ENCODE assay signal across 17 cellular contexts in the genomic region with DNA sequence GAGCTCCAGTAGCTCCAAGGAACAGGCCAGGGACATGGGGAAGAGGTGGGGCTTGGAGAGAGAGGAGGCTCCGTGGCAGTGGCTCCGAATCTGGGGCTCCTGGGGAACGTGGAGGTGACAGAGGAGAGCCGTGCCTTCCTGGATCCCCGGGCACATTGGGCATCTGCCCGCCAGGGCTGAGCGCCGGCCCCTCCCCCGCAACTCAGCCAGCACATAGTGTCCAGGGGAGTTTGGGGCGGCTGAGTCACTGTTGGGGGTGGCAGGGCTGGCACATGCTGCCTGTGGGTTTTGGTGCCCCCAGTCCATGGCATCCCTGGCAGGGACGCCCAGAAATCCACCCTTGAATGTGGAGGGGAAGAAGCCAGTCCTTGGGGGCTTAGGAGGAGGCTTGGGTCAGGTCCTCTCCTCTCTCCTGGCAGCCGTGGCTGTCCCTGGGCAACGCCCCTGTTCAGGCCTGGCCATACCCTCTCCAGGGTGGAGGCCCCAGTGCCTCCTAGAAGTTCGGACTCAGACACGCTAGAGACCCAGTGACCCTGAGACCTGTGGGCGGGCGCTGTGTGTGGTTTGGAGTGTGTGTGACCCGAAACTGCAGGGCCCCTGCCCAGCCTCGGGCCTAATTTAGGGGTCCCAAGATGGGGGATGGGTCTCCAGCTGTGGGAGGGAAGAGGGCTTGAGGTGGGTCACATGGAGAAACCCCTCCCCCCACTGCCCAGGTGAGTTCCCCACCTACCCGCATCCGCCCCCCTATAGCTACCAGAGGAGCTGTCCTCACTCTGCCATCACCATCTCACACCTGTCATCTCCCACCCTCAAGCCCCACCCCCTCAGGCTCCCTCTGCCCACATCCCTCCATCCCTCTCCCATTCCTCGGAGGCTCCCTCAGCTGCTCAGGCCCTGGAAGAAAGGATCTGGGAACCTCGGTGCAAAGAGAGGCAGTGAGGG. TPM values are rescaled to one million over a fixed set of nuclear protein-coding genes. Genes with fewer than 3 reads are reported as not detected.
DNase-seq lines count a peak whose midpoint lies in the region; ATAC-seq and TF ChIP-seq lines count a peak whose summit lies in the region.
"Had no signal": no experiment of that assay in that cellular context is flagged by ENCODE, and none has a peak within 500 bp of the region (broad histone marks: within the 10 kb centered on the region; RNA-seq: fewer than 3 reads in every experiment).

No MANE protein-coding gene starts in this region.

- TF ChIP-seq POLR2A in vagina (IDR thresholded peaks at IDR 0.05), result no peak

- DNase-seq in Right ventricle myocardium inferior (ENCODE audit: missing footprints) (peak; percentile 76), cardiac septum (ENCODE audit: low spot score) (no peak), fibroblast of gingiva (ENCODE audit: low read depth) (peak; percentile 26), vagina (ENCODE audit: extremely low spot score in 2 of 2) (no peak), NOMO-1 treated with DMSO at 0.1 percent for 48 hours (lab: John Stamatoyannopoulos, UW; ENCODE audit: unreplicated experiment) (no peak), cerebellar cortex (ENCODE audit: low spot score) (no peak), DMS 273 (lab: John Stamatoyannopoulos, UW; ENCODE audit: unreplicated experiment) (no peak)
- DNase-seq: activated CD8-positive, alpha-beta memory T cell treated with anti-CD3 and anti-CD28 coated beads, Interleukin-2, amount 50 U/mL, for 48 hours; activated naive CD8-positive, alpha-beta T cell treated with anti-CD3 and anti-CD28 coated beads, Interleukin-2, amount 10 ng/mL, durations not matched to agents 7 days and 5 days; Calu3; Kasumi-1; NCI-H2081 had no signal

- intact Hi-C loops in Right ventricle myocardium inferior (cut with DNase I) (no loop called here), cardiac septum (cut with DNase I) (loop anchor here (5.0 kb wide), 1 partner anchor 131 kb away; no protein-coding TSS in a partner anchor), vagina (cut with DNase I) (no loop called here)

- TF ChIP-seq CTCF in parathyroid adenoma (IDR thresholded peaks at IDR 0.05) (no peak), vagina (IDR thresholded peaks at IDR 0.05) (no peak)

- H3K9ac ChIP-seq in parathyroid adenoma, result no peak overlapping the region
- H3K9ac ChIP-seq: SK-N-SH had no signal

- no peaks in the 10 kb centered on the region for H3K9me3 ChIP-seq in parathyroid adenoma (ENCODE audit: control insufficient read depth, low read length)
- H3K9me3 ChIP-seq in vagina, result no peaks in the 10 kb centered on the region
- H3K9me3 ChIP-seq: SK-N-SH had no signal

- no peak overlapping the region for H2AFZ ChIP-seq in parathyroid adenoma

- H3K27me3 ChIP-seq in parathyroid adenoma (ENCODE audit: control insufficient read depth, insufficient read depth, low read length) (no peaks in the 10 kb centered on the region), vagina (no peaks in the 10 kb centered on the region)

- H3K36me3 ChIP-seq in parathyroid adenoma (ENCODE audit: control insufficient read depth, insufficient read depth, low read length), result no peaks in the 10 kb centered on the region
- H3K36me3 ChIP-seq in vagina, result no peaks in the 10 kb centered on the region

- H3K27ac ChIP-seq in parathyroid adenoma (peak overlapping the region; percentile 99), vagina (peak overlapping the region; percentile 94)
- H3K27ac ChIP-seq: VCaP had no signal

- no peak for ATAC-seq in Right ventricle myocardium inferior

- H3K4me3 ChIP-seq in parathyroid adenoma (ENCODE audit: low read depth, low read length) (no peak overlapping the region), vagina (peak overlapping the region; percentile 27 to 39)

- H3K4me1 ChIP-seq in parathyroid adenoma, result peaks cover 45% of the 10 kb centered on the region
- H3K4me1 ChIP-seq in vagina, result peaks cover 66% of the 10 kb centered on the region

- no peaks in the 10 kb centered on the region for H3K79me2 ChIP-seq in parathyroid adenoma

- peak overlapping the region; percentile 30 for H3K4me2 ChIP-seq in parathyroid adenoma (ENCODE audit: low read length)
- H3K4me2 ChIP-seq: SK-N-SH had no signal

RNA-seq across cellular contexts. Expression of a gene that starts 1.6 kb away (rescaled TPM):
- total RNA-seq in Right ventricle myocardium inferior (4,074 TPM), cardiac septum (3,889 TPM), vagina (19.4 TPM)
- total RNA-seq: activated naive CD8-positive, alpha-beta T cell treated with anti-CD3 and anti-CD28 coated beads, Interleukin-2, amount 10 ng/mL, durations not matched to agents 7 days and 5 days; Calu3; temporal lobe had no signal

RNA-seq across cellular contexts. Expression of a gene that starts 5.6 kb away (rescaled TPM):
- total RNA-seq in Right ventricle myocardium inferior, result 0.19 TPM
- total RNA-seq in cardiac septum, result 1.2 TPM
- total RNA-seq in vagina, result 0.25 TPM
- total RNA-seq: activated naive CD8-positive, alpha-beta T cell treated with anti-CD3 and anti-CD28 coated beads, Interleukin-2, amount 10 ng/mL, durations not matched to agents 7 days and 5 days; Calu3; temporal lobe had no signal

RNA-seq across cellular contexts. Expression of a gene that starts 12.2 kb away (rescaled TPM):
- total RNA-seq in Right ventricle myocardium inferior, result 0.41 TPM
- total RNA-seq in cardiac septum, result not detected
- not detected for total RNA-seq in vagina
- total RNA-seq: activated naive CD8-positive, alpha-beta T cell treated with anti-CD3 and anti-CD28 coated beads, Interleukin-2, amount 10 ng/mL, durations not matched to agents 7 days and 5 days; Calu3; renal cortical epithelial cell had no signal

RNA-seq across cellular contexts. Expression of a gene that starts 27.4 kb away (rescaled TPM):
- total RNA-seq in Right ventricle myocardium inferior (2.2 TPM), cardiac septum (2.0 TPM), vagina (not detected)
- total RNA-seq: activated naive CD8-positive, alpha-beta T cell treated with anti-CD3 and anti-CD28 coated beads, Interleukin-2, amount 10 ng/mL, durations not matched to agents 7 days and 5 days; Calu3 had no signal

RNA-seq across cellular contexts. Expression of a gene that starts 40.3 kb away (rescaled TPM):
- total RNA-seq in Right ventricle myocardium inferior, result 23.4 TPM
- total RNA-seq in cardiac septum, result 24.9 TPM
- 38.5 TPM for total RNA-seq in vagina

Comparison
In these comparisons a context has a peak if more than half of its experiments do, and no peak if none do; other contexts are left out.
1. DNase-seq: peak in Right ventricle myocardium inferior (single experiment) and fibroblast of gingiva (single experiment); none in cardiac septum (single experiment), vagina (0 of 2), NOMO-1 treated with DMSO at 0.1 percent for 48 hours (single experiment), cerebellar cortex (single experiment) and DMS 273 (single experiment).
2. RNA of a gene that starts 1.6 kb away (total RNA-seq): 4,074 TPM in Right ventricle myocardium inferior (single experiment) and 3,889 TPM in cardiac septum (single experiment); 19.4 TPM in vagina (single experiment); every median in the first group is over 100 times any median in the second.